ENCODE assay signal across 13 cellular contexts in genomic region chr3:144028798-144029411, GRCh38. TPM values are rescaled to one million over a fixed set of nuclear protein-coding genes. Genes with fewer than 3 reads are reported as not detected.
DNase-seq lines count a peak whose midpoint lies in the region; ATAC-seq and TF ChIP-seq lines count a peak whose summit lies in the region.
"Had no signal": no experiment of that assay in that cellular context is flagged by ENCODE, and none has a peak within 500 bp of the region (broad histone marks: within the 10 kb centered on the region; RNA-seq: fewer than 3 reads in every experiment).

No MANE protein-coding gene starts in this region.

- H3K36me3 ChIP-seq in HEK293 (ENCODE audit: control insufficient read depth in 2 of 2, insufficient read depth in 1 of 2, low read length in 2 of 2), result no peaks in the 10 kb centered on the region
- H3K36me3 ChIP-seq: upper lobe of left lung had no signal

- TF ChIP-seq CTCF in HEK293 (tag by site-specific recombination; IDR thresholded peaks at IDR 0.05), result no peak

- DNase-seq in HT-29 (ENCODE audit: low spot score) (no peak), DMS79 (lab: John Stamatoyannopoulos, UW) (no peak)
- DNase-seq in stimulated activated CD8-positive, alpha-beta memory T cell treated with anti-CD3 and anti-CD28 coated beads, Interleukin-4, amount 100 ng/mL, for 48 hours, result no peak
- DNase-seq in central memory CD4-positive, alpha-beta T cell, result no peak
- DNase-seq: activated CD4-positive, alpha-beta T cell treated with anti-CD3 and anti-CD28 coated beads, Interleukin-2, amount 10 ng/mL, durations not matched to agents 7 days and 5 days; cerebellar nuclear complex; NCI-H1417; upper lobe of left lung had no signal

- H3K9me3 ChIP-seq in HEK293 (ENCODE audit: control insufficient read depth, insufficient read depth, low read depth, low read length), result no peaks in the 10 kb centered on the region
- H3K9me3 ChIP-seq: upper lobe of left lung had no signal

- CTCF ChIA-PET in HEK293 (lab: Yijun Ruan, JAX), result no interaction called here

- ATAC-seq in GM18861 (IDR thresholded peaks at IDR 0.05; ENCODE audit: unreplicated experiment) (peak; percentile 87), HG03565 (IDR thresholded peaks at IDR 0.05; ENCODE audit: unreplicated experiment) (peak; percentile 86)

- POLR2A ChIA-PET in HEK293 (lab: Yijun Ruan, JAX), result no interaction called here

- no peaks in the 10 kb centered on the region for H3K27me3 ChIP-seq in layer of hippocampus (ENCODE audit: control insufficient read depth, insufficient read depth, low read length)
- H3K27me3 ChIP-seq: upper lobe of left lung had no signal

- H3K4me3 ChIP-seq in HEK293 (ENCODE audit: low read depth, low read length), result no peak overlapping the region
- H3K4me3 ChIP-seq: skin epidermis, upper lobe of left lung had no signal

- H3K4me1 ChIP-seq in HEK293 (ENCODE audit: control insufficient read depth, insufficient read depth, low read length), result no peaks in the 10 kb centered on the region
- H3K4me1 ChIP-seq: upper lobe of left lung had no signal

- H3K27ac ChIP-seq in HEK293 (ENCODE audit: extremely low read depth, low read depth, low read length) (no peak overlapping the region), layer of hippocampus (ENCODE audit: low read depth, low read length) (peak overlapping the region; percentile 32)
- H3K27ac ChIP-seq: upper lobe of left lung had no signal

TF ChIP-seq in HEK293, 187 proteins besides CTCF, POLR2A, EP300 and RAD21:
- TF ChIP-seq SALL2 (tag by site-specific recombination; IDR thresholded peaks at IDR 0.05; ENCODE audit: borderline replicate concordance), result no peak
- TF ChIP-seq ZSCAN4 (tag by site-specific recombination; IDR thresholded peaks at IDR 0.05), result peak; percentile 35; the same call in 1 of the 2 replicates
- TF ChIP-seq FEZF1 (tag by site-specific recombination; IDR thresholded peaks at IDR 0.05), result no peak
- TF ChIP-seq ZNF311 (tag by site-specific recombination; IDR thresholded peaks at IDR 0.05; ENCODE audit: borderline replicate concordance), result no peak
- no peak for TF ChIP-seq ZNF19 (tag by site-specific recombination; IDR thresholded peaks at IDR 0.05; ENCODE audit: low read depth)
- no peak for TF ChIP-seq ZNF48 (tag by site-specific recombination; IDR thresholded peaks at IDR 0.05)
- no peak for TF ChIP-seq ZNF354C (tag by site-specific recombination; IDR thresholded peaks at IDR 0.05; ENCODE audit: borderline replicate concordance, low read depth)
- no peak for TF ChIP-seq TSHZ1 (tag by site-specific recombination; IDR thresholded peaks at IDR 0.05; ENCODE audit: borderline replicate concordance)
- no peak for TF ChIP-seq TRIM28 (IDR thresholded peaks at IDR 0.05; ENCODE audit: borderline replicate concordance, low read length)
TF ChIP-seq in HEK293: peak in this region for 1.

RNA-seq across cellular contexts. Expression of gene DIPK2A, which starts 57.3 kb away (rescaled TPM):
- 50.2 and 87.1 TPM in 2 replicates for total RNA-seq in HT-29 (2014; rRNA removed; shearing (Covaris generic))
